Comparison of ENCODE assay signal across 16 cellular contexts in genomic region chr17:15414502-15415348, GRCh38. TPM values are rescaled to one million over a fixed set of nuclear protein-coding genes. Genes with fewer than 3 reads are reported as not detected.
A peak's percentile ranks its signal among the peaks of the same experiment; 100 is the strongest.
DNase-seq lines count a peak whose midpoint lies in the region; ATAC-seq and TF ChIP-seq lines count a peak whose summit lies in the region.
"Had no signal": no experiment of that assay in that cellular context is flagged by ENCODE, and none has a peak within 500 bp of the region (broad histone marks: within the 10 kb centered on the region; RNA-seq: fewer than 3 reads in every experiment).

No MANE protein-coding gene starts in this region.

- intact Hi-C loops in esophagus muscularis mucosa (cut with DNase I) (no loop called here), mucosa of descending colon (cut with DNase I, micrococcal nuclease) (no loop called here), CD14-positive monocyte (cut with micrococcal nuclease) (no loop called here)

- no peak overlapping the region for H3K4me3 ChIP-seq in esophagus muscularis mucosa
- no peak overlapping the region for H3K4me3 ChIP-seq in mucosa of descending colon
- no peak overlapping the region for H3K4me3 ChIP-seq in upper lobe of left lung
- H3K4me3 ChIP-seq: Peyer's patch had no signal

- WGBS in esophagus muscularis mucosa, result 91% methylated on average over 12 of the region's 16 CpGs
- 75 to 79% methylated on average over 15 to 16 of the region's 16 CpGs for WGBS in upper lobe of left lung, 2 donors

- TF ChIP-seq POLR2A in esophagus muscularis mucosa (IDR thresholded peaks at IDR 0.05; ENCODE audit: low read depth) (no peak), upper lobe of left lung (IDR thresholded peaks at IDR 0.05) (no peak)

- peaks cover 0 to 5% (median 3%) of the 10 kb centered on the region in 3 donors for H3K27me3 Mint-ChIP-seq in CD14-positive monocyte (ENCODE audit: low read depth in 3 of 3)
- H3K27me3 Mint-ChIP-seq in immature natural killer cell (ENCODE audit: low read depth in 3 of 3), result peaks cover 0 to 3% (median 0%) of the 10 kb centered on the region in 3 donors
- H3K27me3 Mint-ChIP-seq: activated CD4-positive, alpha-beta T cell treated with anti-CD3 and anti-CD28 coated beads, Interleukin-2, amount 10 ng/mL, durations not matched to agents 24 days and 14 days; stimulated activated naive CD8-positive, alpha-beta T cell treated with anti-CD3 and anti-CD28 coated beads, Interleukin-15, Interleukin-2, amounts not matched to agents 100 ng/mL and 50 ng/mL, for 24 hours had no signal

- H3K36me3 Mint-ChIP-seq in CD14-positive monocyte, result no peaks in the 10 kb centered on the region
- H3K36me3 Mint-ChIP-seq in immature natural killer cell, result no peaks in the 10 kb centered on the region

- H3K4me1 Mint-ChIP-seq in CD14-positive monocyte (peaks cover 19% of the 10 kb centered on the region), immature natural killer cell (no peaks in the 10 kb centered on the region)
- H3K4me1 Mint-ChIP-seq: activated CD4-positive, alpha-beta T cell treated with anti-CD3 and anti-CD28 coated beads, Interleukin-2, amount 10 ng/mL, durations not matched to agents 24 days and 14 days had no signal

- peaks cover 0 to 2% (median 0%) of the 10 kb centered on the region in 7 donors for H3K9me3 Mint-ChIP-seq in CD14-positive monocyte
- H3K9me3 Mint-ChIP-seq in immature natural killer cell, result no peaks in the 10 kb centered on the region
- H3K9me3 Mint-ChIP-seq: activated CD4-positive, alpha-beta T cell treated with anti-CD3 and anti-CD28 coated beads, Interleukin-2, amount 10 ng/mL, durations not matched to agents 24 days and 14 days; activated T-cell treated with anti-CD3 and anti-CD28 coated beads, Interleukin-2, amount 50 U/mL, for 4 hours; stimulated activated naive CD8-positive, alpha-beta T cell treated with anti-CD3 and anti-CD28 coated beads, Interleukin-15, Interleukin-2, amounts not matched to agents 100 ng/mL and 50 ng/mL, for 24 hours had no signal

- TF ChIP-seq EP300 in esophagus muscularis mucosa (IDR thresholded peaks at IDR 0.05) (peak; percentile 13), upper lobe of left lung (IDR thresholded peaks at IDR 0.05) (no peak)

- H3K27ac Mint-ChIP-seq in CD14-positive monocyte (no peak overlapping the region), immature natural killer cell (no peak overlapping the region)
- H3K27ac Mint-ChIP-seq: activated CD4-positive, alpha-beta T cell treated with anti-CD3 and anti-CD28 coated beads, Interleukin-2, amount 10 ng/mL, durations not matched to agents 24 days and 14 days; stimulated activated naive CD8-positive, alpha-beta T cell treated with anti-CD3 and anti-CD28 coated beads, Interleukin-15, Interleukin-2, amounts not matched to agents 100 ng/mL and 50 ng/mL, for 24 hours had no signal

- H3K27ac ChIP-seq in esophagus muscularis mucosa (replicated peaks in 1 of 4), result no peak overlapping the region
- H3K27ac ChIP-seq in upper lobe of left lung, result peak overlapping the region in 1 of 4 donors; percentile 3
- H3K27ac ChIP-seq: Peyer's patch had no signal

- H3K4me1 ChIP-seq in esophagus muscularis mucosa (peaks cover 13 to 37% (median 26%) of the 10 kb centered on the region in 4 donors), mucosa of descending colon (ENCODE audit: low read depth) (no peaks in the 10 kb centered on the region), upper lobe of left lung (peaks cover 0 to 15% (median 9%) of the 10 kb centered on the region in 4 donors)
- H3K4me1 ChIP-seq: Peyer's patch had no signal

- H3K27me3 ChIP-seq in esophagus muscularis mucosa, result no peaks in the 10 kb centered on the region
- no peaks in the 10 kb centered on the region for H3K27me3 ChIP-seq in upper lobe of left lung
- H3K27me3 ChIP-seq: Peyer's patch had no signal

- no peak overlapping the region for H3K4me3 Mint-ChIP-seq in CD14-positive monocyte
- H3K4me3 Mint-ChIP-seq in immature natural killer cell, result no peak overlapping the region
- H3K4me3 Mint-ChIP-seq: activated CD4-positive, alpha-beta T cell treated with anti-CD3 and anti-CD28 coated beads, Interleukin-2, amount 10 ng/mL, durations not matched to agents 24 days and 14 days; activated T-cell treated with anti-CD3 and anti-CD28 coated beads, Interleukin-2, amount 50 U/mL, for 4 hours; stimulated activated naive CD8-positive, alpha-beta T cell treated with anti-CD3 and anti-CD28 coated beads, Interleukin-15, Interleukin-2, amounts not matched to agents 100 ng/mL and 50 ng/mL, for 24 hours had no signal

- ATAC-seq in mucosa of descending colon (peak; percentile 14), upper lobe of left lung (ENCODE audit: low FRiP score in 2 of 2) (peak in 1 of 2 donors; percentile 81)
- ATAC-seq: activated T-cell treated with anti-CD3 and anti-CD28 coated beads, Interleukin-2, amount 50 U/mL, for 4 hours; HCT116 had no signal

- TF ChIP-seq CTCF in esophagus muscularis mucosa (IDR thresholded peaks at IDR 0.05) (no peak), mucosa of descending colon (IDR thresholded peaks at IDR 0.05) (no peak), upper lobe of left lung (IDR thresholded peaks at IDR 0.05) (no peak), CD14-positive monocyte (IDR thresholded peaks at IDR 0.05) (no peak)

- H3K9me3 ChIP-seq in esophagus muscularis mucosa, result no peaks in the 10 kb centered on the region
- H3K9me3 ChIP-seq in mucosa of descending colon, result no peaks in the 10 kb centered on the region
- H3K9me3 ChIP-seq in upper lobe of left lung, result no peaks in the 10 kb centered on the region
- H3K9me3 ChIP-seq: Peyer's patch had no signal

- H3K36me3 ChIP-seq in esophagus muscularis mucosa, result no peaks in the 10 kb centered on the region
- H3K36me3 ChIP-seq in mucosa of descending colon (ENCODE audit: low read depth), result no peaks in the 10 kb centered on the region
- H3K36me3 ChIP-seq in upper lobe of left lung, result no peaks in the 10 kb centered on the region
- H3K36me3 ChIP-seq: Peyer's patch had no signal

- DNase-seq in NCI-H2171 treated with DMSO at 0.1 percent for 48 hours (lab: John Stamatoyannopoulos, UW) (peak; percentile 48), NCI-H2171 (lab: John Stamatoyannopoulos, UW) (no peak), esophagus muscularis mucosa (ENCODE audit: extremely low spot score) (no peak), mucosa of descending colon (no peak), upper lobe of left lung (peak; percentile 43 to 85), CD14-positive monocyte (ENCODE audit: low spot score) (no peak), immature natural killer cell (no peak)
- DNase-seq in stimulated activated CD8-positive, alpha-beta memory T cell treated with anti-CD3 and anti-CD28 coated beads, Interleukin-4, amount 100 ng/mL, for 48 hours, result no peak
- DNase-seq: activated CD4-positive, alpha-beta T cell treated with anti-CD3 and anti-CD28 coated beads, Interleukin-2, amount 10 ng/mL, durations not matched to agents 24 days and 14 days; activated T-cell treated with anti-CD3 and anti-CD28 coated beads, Interleukin-2, amount 50 U/mL, for 4 hours; amniotic stem cell; NCI-H2227 treated with DMSO at 0.1 percent for 48 hours; Peyer's patch; T-helper 2 cell had no signal

RNA-seq across cellular contexts. Expression of gene CDRT4, which starts 52.7 kb away (rescaled TPM):
- total RNA-seq in esophagus muscularis mucosa (1 to 10 TPM; 1.6 to 6.6 (median 3.4) TPM), mucosa of descending colon (10 to 100 TPM in 1 of 3 donors, 1 to 10 TPM in 2; 4.8 to 17.5 (median 5.7) TPM), upper lobe of left lung (10 to 100 TPM in 2 of 6 donors, 1 to 10 TPM in 3, not detected in 1; 4.7 to 38.8 (median 5.8) TPM)
- polyA plus RNA-seq in CD14-positive monocyte (under 1 TPM in 1 of 2 donors, not detected in 1; 0.34 TPM), immature natural killer cell (1 to 10 TPM in 1 of 3 donors, under 1 TPM in 1, not detected in 1; 0.69 to 5.1 TPM)

Comparison
In these comparisons a context has a peak if more than half of its experiments do, and no peak if none do; other contexts are left out.
1. DNase-seq: peak in NCI-H2171 treated with DMSO at 0.1 percent for 48 hours (single experiment) and upper lobe of left lung (2 of 2); none in NCI-H2171 (single experiment), esophagus muscularis mucosa (single experiment), mucosa of descending colon (0 of 3), stimulated activated CD8-positive, alpha-beta memory T cell treated with anti-CD3 and anti-CD28 coated beads, Interleukin-4, amount 100 ng/mL, for 48 hours (single experiment), CD14-positive monocyte (single experiment) and immature natural killer cell (0 of 3).